25 cellular contexts compared by ENCODE assay signal in the genomic region with DNA sequence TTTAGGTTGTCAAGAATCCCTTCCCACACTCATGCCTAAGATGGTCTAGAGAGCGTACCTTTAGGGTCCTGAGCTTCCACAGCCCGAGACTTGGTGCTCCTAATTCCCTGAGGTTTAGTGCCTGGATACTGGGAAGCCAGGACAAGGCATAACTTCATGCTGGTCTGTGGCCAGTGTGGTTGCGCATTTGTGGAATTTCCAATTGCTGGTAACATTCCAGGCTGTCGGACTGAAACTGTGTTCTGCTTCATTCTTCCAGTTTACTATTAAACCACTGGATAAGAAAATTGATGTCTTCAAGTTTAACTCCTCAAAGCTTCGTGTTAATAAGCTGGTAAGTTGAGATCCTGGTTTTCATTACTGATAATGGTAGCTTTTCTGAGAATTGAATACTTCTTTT. TPM values are rescaled to one million over a fixed set of nuclear protein-coding genes. Genes with fewer than 3 reads are reported as not detected.
"Had no signal": no experiment of that assay in that cellular context is flagged by ENCODE, and none has a peak within 500 bp of the region (broad histone marks: within the 10 kb centered on the region; RNA-seq: fewer than 3 reads in every experiment).

No MANE protein-coding gene starts in this region.

- H3K27me3 ChIP-seq: adrenal gland, brain microvascular endothelial cell, colonic mucosa, gastrocnemius medialis, heart left ventricle, ovary, sigmoid colon had no signal

- H3K27ac ChIP-seq: adrenal gland, brain microvascular endothelial cell, colonic mucosa, epithelial cell of prostate, gastrocnemius medialis, heart left ventricle, ovary, sigmoid colon had no signal

- H3K9me3 ChIP-seq: adrenal gland, colonic mucosa, gastrocnemius medialis, heart left ventricle, ovary, sigmoid colon had no signal

- H3K36me3 ChIP-seq: colonic mucosa, ovary had no signal

- H3K27ac Mint-ChIP-seq: activated naive CD4-positive, alpha-beta T cell treated with anti-CD3 and anti-CD28 coated beads, Interleukin-2, amount 50 U/mL, for 72 hours; endodermal cell; T-cell had no signal

- H3K27me3 Mint-ChIP-seq: naive thymus-derived CD8-positive, alpha-beta T cell; T-cell had no signal

- H3K4me3 ChIP-seq: adrenal gland, colonic mucosa, gastrocnemius medialis, heart left ventricle, ovary, sigmoid colon had no signal

- H3K4me3 Mint-ChIP-seq: endodermal cell; naive thymus-derived CD8-positive, alpha-beta T cell; T-cell had no signal

- DNase-seq: activated CD4-positive, alpha-beta T cell treated with anti-CD3 and anti-CD28 coated beads, Interleukin-2, amount 50 U/mL, for 1 hour; activated CD8-positive, alpha-beta memory T cell treated with anti-CD3 and anti-CD28 coated beads for 24 hours; activated CD8-positive, alpha-beta memory T cell treated with anti-CD3 and anti-CD28 coated beads, Interleukin-2, amount 50 U/mL, for 48 hours; activated gamma-delta T cell treated with Interleukin-2 at 50 U/mL for 16 hours; adrenal gland; brain microvascular endothelial cell; central memory CD4-positive, alpha-beta T cell; colonic mucosa; endodermal cell; gastrocnemius medialis; heart left ventricle; left cardiac atrium; naive thymus-derived CD8-positive, alpha-beta T cell; ovary; sigmoid colon; stimulated activated naive CD4-positive, alpha-beta T cell; T-cell had no signal

- H3K4me1 Mint-ChIP-seq: endodermal cell, T-cell had no signal

- ATAC-seq: activated naive CD4-positive, alpha-beta T cell treated with anti-CD3 and anti-CD28 coated beads, Interleukin-2, amount 50 U/mL, for 72 hours; gastrocnemius medialis; heart left ventricle; left cardiac atrium; naive thymus-derived CD8-positive, alpha-beta T cell; SK-N-SH treated with all-trans-retinoic acid at 6 μM for 48 hours; T-cell had no signal

- H3K9me3 Mint-ChIP-seq: activated naive CD4-positive, alpha-beta T cell treated with anti-CD3 and anti-CD28 coated beads, Interleukin-2, amount 50 U/mL, for 72 hours; endodermal cell; naive thymus-derived CD8-positive, alpha-beta T cell; T-cell had no signal

- H3K4me1 ChIP-seq: adrenal gland, colonic mucosa, gastrocnemius medialis, sigmoid colon had no signal

RNA-seq across cellular contexts. Expression of a gene that starts 55.1 kb away (rescaled TPM):
- total RNA-seq: fibroblast of lung, gastrocnemius medialis, heart left ventricle, left cardiac atrium, lower leg skin, mesenteric fat pad, pulmonary artery endothelial cell, ureter had no signal
